Comparison of ENCODE assay signal across 8 cellular contexts in genomic region chr2:11129598-11130449, GRCh38. TPM values are rescaled to one million over a fixed set of nuclear protein-coding genes. Genes with fewer than 3 reads are reported as not detected.
DNase-seq lines count a peak whose midpoint lies in the region; ATAC-seq and TF ChIP-seq lines count a peak whose summit lies in the region.

No MANE protein-coding gene starts in this region.

- peaks cover 14 to 33% of the 10 kb centered on the region in 2 donors for H3K4me1 ChIP-seq in thoracic aorta (ENCODE audit: control insufficient read depth in 1 of 2, low read depth in 2 of 2)

- H3K9me3 ChIP-seq in thoracic aorta = no peaks in the 10 kb centered on the region

- H3K27me3 ChIP-seq in thoracic aorta (replicated peaks; ENCODE audit: insufficient read depth) = no peaks in the 10 kb centered on the region

- peak; percentile 52 for TF ChIP-seq CTCF in GM12864 (IDR thresholded peaks at IDR 0.05; ENCODE audit: low read depth, low read length, missing control alignments)
- no peak for TF ChIP-seq CTCF in thoracic aorta (IDR thresholded peaks at IDR 0.05)

- DNase-seq in GM12864 (ENCODE audit: low read depth) = no peak
- DNase-seq in NCI-H69 (lab: John Stamatoyannopoulos, UW) = peak; percentile 82
- DNase-seq in activated CD8-positive, alpha-beta memory T cell treated with anti-CD3 and anti-CD28 coated beads, Interleukin-2, amount 50 U/mL, for 4 hours = peak; percentile 80
- DNase-seq in occipital lobe (lab: John Stamatoyannopoulos, UW) = peak; percentile 20
- no peak for DNase-seq in thoracic aorta (ENCODE audit: low spot score)

- no peak overlapping the region for H3K27ac ChIP-seq in thoracic aorta

- no peaks in the 10 kb centered on the region for H3K36me3 ChIP-seq in thoracic aorta

- ATAC-seq in HG02759 (IDR thresholded peaks at IDR 0.05; ENCODE audit: unreplicated experiment) (peak; percentile 79), esophagus mucosa (peak; percentile 64), thoracic aorta (ENCODE audit: insufficient number of reproducible peaks, low FRiP score, low read depth) (no peak), GM19455 (IDR thresholded peaks at IDR 0.05; ENCODE audit: unreplicated experiment) (no peak)

- peak overlapping the region; percentile 11 for H3K4me3 ChIP-seq in GM12864 (ENCODE audit: low read depth, low read length)
- peak overlapping the region; percentile 66 for H3K4me3 ChIP-seq in thoracic aorta

RNA-seq across cellular contexts. Expression of gene SLC66A3, which starts 25.4 kb away (rescaled TPM):
- total RNA-seq in esophagus mucosa (10.9 TPM), occipital lobe (9.8 TPM), thoracic aorta (100 to 1,000 TPM in 1 of 2 donors, 10 to 100 TPM in 1; 53.6 to 124 TPM)

Comparison
In these comparisons a context has a peak if more than half of its experiments do, and no peak if none do; other contexts are left out.
1. DNase-seq: peak in NCI-H69 (single experiment), activated CD8-positive, alpha-beta memory T cell treated with anti-CD3 and anti-CD28 coated beads, Interleukin-2, amount 50 U/mL, for 4 hours (single experiment) and occipital lobe (single experiment); none in GM12864 (single experiment) and thoracic aorta (single experiment).
2. ATAC-seq: peak in HG02759 (single experiment) and esophagus mucosa (single experiment); none in thoracic aorta (single experiment) and GM19455 (single experiment).